1 cellular context compared by ENCODE assay signal in genomic region chr1:197391303-197392226, GRCh38.
TF ChIP-seq lines count a peak whose summit lies in the region.

No MANE protein-coding gene starts in this region.

TF ChIP-seq in HEK293, 187 proteins besides CTCF, POLR2A, EP300 and RAD21 (continued from another document):
- no peak for TF ChIP-seq ZNF280C (tag by site-specific recombination; IDR thresholded peaks at IDR 0.05)
- TF ChIP-seq ZSCAN23 (tag by site-specific recombination; IDR thresholded peaks at IDR 0.05), result no peak
TF ChIP-seq in HEK293: peak in this region for 1.
